ENCODE assay signal across 11 cellular contexts in the genomic region with DNA sequence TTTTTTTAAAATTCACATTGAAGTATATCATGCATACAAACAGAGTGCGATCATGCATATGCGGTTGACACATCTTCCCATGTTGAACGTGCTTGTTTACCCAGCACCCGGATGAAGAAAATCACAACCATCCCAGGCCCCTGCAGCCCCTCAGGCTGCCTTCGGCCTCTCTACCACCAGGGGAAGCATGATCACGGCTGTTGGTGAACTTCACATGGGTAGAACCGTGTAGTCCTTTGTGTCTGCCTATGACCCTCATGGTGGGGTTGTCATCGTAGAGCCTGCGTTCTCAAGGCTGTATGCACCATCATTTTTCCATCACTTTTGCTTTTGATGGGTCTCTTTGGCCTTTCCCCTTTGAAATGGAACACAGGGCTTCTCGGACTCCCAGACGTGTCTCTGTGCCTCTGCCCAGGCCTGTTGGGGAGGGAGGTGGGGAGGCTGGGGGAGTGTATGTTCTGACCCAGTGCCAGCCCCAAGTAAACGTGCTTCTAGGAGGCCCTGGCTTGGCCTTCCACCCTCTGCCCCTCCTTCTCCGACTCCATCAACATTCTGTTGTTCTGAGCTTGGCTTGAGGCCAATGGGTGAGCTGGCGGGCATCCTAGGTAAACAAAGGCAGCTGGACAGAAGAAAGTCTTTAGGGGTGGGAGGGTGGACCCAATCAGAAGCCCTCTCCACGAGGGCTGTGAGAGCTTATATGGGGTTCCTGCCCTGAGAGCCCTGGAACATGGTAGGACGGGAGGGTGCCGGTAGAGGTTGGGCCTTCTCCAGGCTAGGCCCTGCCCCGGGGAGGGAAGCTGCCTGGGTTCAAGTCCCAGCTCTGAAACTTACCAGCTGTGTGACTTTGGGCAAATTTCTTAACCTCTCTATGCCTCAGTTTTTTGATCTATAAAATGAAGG. TPM values are rescaled to one million over a fixed set of nuclear protein-coding genes. Genes with fewer than 3 reads are reported as not detected.
DNase-seq lines count a peak whose midpoint lies in the region; ATAC-seq and TF ChIP-seq lines count a peak whose summit lies in the region.
"Had no signal": no experiment of that assay in that cellular context is flagged by ENCODE, and none has a peak within 500 bp of the region (broad histone marks: within the 10 kb centered on the region; RNA-seq: fewer than 3 reads in every experiment).

No MANE protein-coding gene starts in this region.

- H3K14ac ChIP-seq in mesenchymal stem cell (ENCODE audit: low read length in 2 of 2) = peak overlapping the region in 1 of 2 experiments; percentile 61

- H2AK5ac ChIP-seq in mesenchymal stem cell (ENCODE audit: low read length, severe bottlenecking) = peak overlapping the region; percentile 34

- no peaks in the 10 kb centered on the region for H3K27me3 Mint-ChIP-seq in stimulated activated memory B cell treated with anti-CD40 and anti-IgM and Interleukin-4, amounts not matched to agents 10 μg/mL and 1 μg/mL and 100 μg/mL, for 72 hours
- H3K27me3 Mint-ChIP-seq in CD8-positive, alpha-beta memory T cell = no peaks in the 10 kb centered on the region

- no peak overlapping the region for H3K4me3 Mint-ChIP-seq in stimulated activated memory B cell treated with anti-CD40 and anti-IgM and Interleukin-4, amounts not matched to agents 10 μg/mL and 1 μg/mL and 100 μg/mL, for 72 hours
- no peak overlapping the region for H3K4me3 Mint-ChIP-seq in CD8-positive, alpha-beta memory T cell
- H3K4me3 Mint-ChIP-seq: activated naive CD8-positive, alpha-beta T cell treated with anti-CD3 and anti-CD28 coated beads, Interleukin-2, amount 10 ng/mL, durations not matched to agents 7 days and 5 days had no signal

- peak overlapping the region; percentile 89 to 91 for H3K27ac ChIP-seq in coronary artery
- H3K27ac ChIP-seq in mesenchymal stem cell (ENCODE audit: low read length, poor library complexity, severe bottlenecking) = no peak overlapping the region
- H3K27ac ChIP-seq in CD8-positive, alpha-beta memory T cell (ENCODE audit: low read depth, low read length) = no peak overlapping the region
- H3K27ac ChIP-seq: BLaER1 treated with 17β-estradiol and CSF1 and Interleukin-3, amounts not matched to agents 10 nM and 100 nM had no signal

- H4K8ac ChIP-seq in mesenchymal stem cell (ENCODE audit: low read length) = peak overlapping the region; percentile 29

- DNase-seq in COLO668 (lab: John Stamatoyannopoulos, UW; ENCODE audit: unreplicated experiment) = peak; percentile 93
- DNase-seq in NCI-H2171 (lab: John Stamatoyannopoulos, UW) = peak; percentile 20
- peak; percentile 94 for DNase-seq in coronary artery (ENCODE audit: low spot score)
- no peak for DNase-seq in mesenchymal stem cell
- no peak for DNase-seq in CD8-positive, alpha-beta memory T cell
- no peak for DNase-seq in activated CD4-positive, CD25-positive, alpha-beta regulatory T cell treated with anti-CD3 and anti-CD28 coated beads, Interleukin-2, amount 50 U/mL, for 72 hours
- DNase-seq: activated naive CD8-positive, alpha-beta T cell treated with anti-CD3 and anti-CD28 coated beads, Interleukin-2, amount 10 ng/mL, durations not matched to agents 7 days and 5 days; stimulated activated naive CD8-positive, alpha-beta T cell treated with anti-CD3 and anti-CD28 coated beads, Interleukin-15, Interleukin-2, amounts not matched to agents 100 U/mL and 50 U/mL, for 24 hours had no signal

- peak overlapping the region; percentile 98 to 99 for H2BK12ac ChIP-seq in mesenchymal stem cell (ENCODE audit: low read length in 2 of 2)

- no peak overlapping the region for H3K27ac Mint-ChIP-seq in stimulated activated memory B cell treated with anti-CD40 and anti-IgM and Interleukin-4, amounts not matched to agents 10 μg/mL and 1 μg/mL and 100 μg/mL, for 72 hours
- H3K27ac Mint-ChIP-seq in CD8-positive, alpha-beta memory T cell = peak overlapping the region in 1 of 8 donors; percentile 82
- H3K27ac Mint-ChIP-seq: activated naive CD8-positive, alpha-beta T cell treated with anti-CD3 and anti-CD28 coated beads, Interleukin-2, amount 10 ng/mL, durations not matched to agents 7 days and 5 days had no signal

- H3K4me3 ChIP-seq in coronary artery (no peak overlapping the region), mesenchymal stem cell (ENCODE audit: insufficient read depth in 1 of 2, low read depth in 1 of 2, low read length in 2 of 2) (no peak overlapping the region)
- no peak overlapping the region for H3K4me3 ChIP-seq in CD8-positive, alpha-beta memory T cell (ENCODE audit: low read length)
- H3K4me3 ChIP-seq: BLaER1 treated with 17β-estradiol and CSF1 and Interleukin-3, amounts not matched to agents 10 nM and 100 nM had no signal

- H3K18ac ChIP-seq in mesenchymal stem cell (ENCODE audit: low read depth in 1 of 2, low read length in 2 of 2) = peak overlapping the region; percentile 90 to 95

- peaks cover 27% of the 10 kb centered on the region for H3K4me1 ChIP-seq in mesenchymal stem cell (ENCODE audit: control insufficient read depth, insufficient read depth, low read depth, low read length)
- H3K4me1 ChIP-seq in CD8-positive, alpha-beta memory T cell (ENCODE audit: insufficient read depth, low read length) = no peaks in the 10 kb centered on the region

- no peaks in the 10 kb centered on the region for H3K9me3 Mint-ChIP-seq in stimulated activated memory B cell treated with anti-CD40 and anti-IgM and Interleukin-4, amounts not matched to agents 10 μg/mL and 1 μg/mL and 100 μg/mL, for 72 hours
- H3K9me3 Mint-ChIP-seq in CD8-positive, alpha-beta memory T cell = no peaks in the 10 kb centered on the region
- H3K9me3 Mint-ChIP-seq: activated naive CD8-positive, alpha-beta T cell treated with anti-CD3 and anti-CD28 coated beads, Interleukin-2, amount 10 ng/mL, durations not matched to agents 7 days and 5 days had no signal

- H3K4me2 ChIP-seq in mesenchymal stem cell (ENCODE audit: low read length, poor library complexity, severe bottlenecking) = no peak overlapping the region
- H3K4me2 ChIP-seq: BLaER1 treated with 17β-estradiol and CSF1 and Interleukin-3, amounts not matched to agents 10 nM and 100 nM had no signal

- WGBS in mesenchymal stem cell = 93% methylated on average over 14 of the region's 18 CpGs

- no peak overlapping the region for H3K9ac ChIP-seq in mesenchymal stem cell (ENCODE audit: low read length)
- H3K9ac ChIP-seq: BLaER1 treated with 17β-estradiol and CSF1 and Interleukin-3, amounts not matched to agents 10 nM and 100 nM had no signal

- TF ChIP-seq CTCF in coronary artery (IDR thresholded peaks at IDR 0.05) = no peak

- no peak overlapping the region for H2BK5ac ChIP-seq in mesenchymal stem cell (ENCODE audit: low read depth, low read length, poor library complexity, severe bottlenecking)

- H2AFZ ChIP-seq in mesenchymal stem cell (ENCODE audit: low read depth, low read length) = no peak overlapping the region

- H4K91ac ChIP-seq in mesenchymal stem cell (ENCODE audit: low read length) = peak overlapping the region; percentile 48

- H3K4me1 Mint-ChIP-seq in stimulated activated memory B cell treated with anti-CD40 and anti-IgM and Interleukin-4, amounts not matched to agents 10 μg/mL and 1 μg/mL and 100 μg/mL, for 72 hours = peaks cover 7% of the 10 kb centered on the region
- H3K4me1 Mint-ChIP-seq in CD8-positive, alpha-beta memory T cell = no peaks in the 10 kb centered on the region

- H3K9me3 ChIP-seq in mesenchymal stem cell (ENCODE audit: control insufficient read depth, low read length) = no peaks in the 10 kb centered on the region
- no peaks in the 10 kb centered on the region for H3K9me3 ChIP-seq in CD8-positive, alpha-beta memory T cell (ENCODE audit: low read length)
- H3K9me3 ChIP-seq: BLaER1 treated with 17β-estradiol and CSF1 and Interleukin-3, amounts not matched to agents 10 nM and 100 nM had no signal

- no peak for ATAC-seq in stimulated activated memory B cell treated with anti-CD40 and anti-IgM and Interleukin-4, amounts not matched to agents 10 μg/mL and 1 μg/mL and 100 μg/mL, for 72 hours
- no peak for ATAC-seq in GM19023 (IDR thresholded peaks at IDR 0.05; ENCODE audit: unreplicated experiment)
- ATAC-seq: stimulated activated naive CD8-positive, alpha-beta T cell treated with anti-CD3 and anti-CD28 coated beads, Interleukin-15, Interleukin-2, amounts not matched to agents 100 U/mL and 50 U/mL, for 24 hours had no signal

- peak overlapping the region in 1 of 2 experiments; percentile 25 for H3K23ac ChIP-seq in mesenchymal stem cell (ENCODE audit: low read length in 2 of 2)

- H3K79me1 ChIP-seq in mesenchymal stem cell (replicated peaks; ENCODE audit: low read length, poor library complexity, severe bottlenecking) = no peaks in the 10 kb centered on the region

- POLR2A ChIA-PET in CD8-positive, alpha-beta memory T cell (lab: Charles Lee) = no interaction called here

- H3K36me3 Mint-ChIP-seq in stimulated activated memory B cell treated with anti-CD40 and anti-IgM and Interleukin-4, amounts not matched to agents 10 μg/mL and 1 μg/mL and 100 μg/mL, for 72 hours = peaks cover 6% of the 10 kb centered on the region
- H3K36me3 Mint-ChIP-seq in CD8-positive, alpha-beta memory T cell = no peaks in the 10 kb centered on the region
- H3K36me3 Mint-ChIP-seq: activated naive CD8-positive, alpha-beta T cell treated with anti-CD3 and anti-CD28 coated beads, Interleukin-2, amount 10 ng/mL, durations not matched to agents 7 days and 5 days had no signal

- peaks cover 0 to 3% of the 10 kb centered on the region in 2 experiments for H3K27me3 ChIP-seq in mesenchymal stem cell (ENCODE audit: control insufficient read depth in 1 of 2, insufficient read depth in 1 of 2, low read length in 2 of 2)
- no peaks in the 10 kb centered on the region for H3K27me3 ChIP-seq in CD8-positive, alpha-beta memory T cell (ENCODE audit: insufficient read depth, low read length, poor library complexity, severe bottlenecking)
- H3K27me3 ChIP-seq: BLaER1 treated with 17β-estradiol and CSF1 and Interleukin-3, amounts not matched to agents 10 nM and 100 nM had no signal

- H3K36me3 ChIP-seq in mesenchymal stem cell (ENCODE audit: control insufficient read depth in 1 of 2, insufficient read depth in 2 of 2, low read depth in 1 of 2, low read length in 2 of 2) = no peaks in the 10 kb centered on the region
- H3K36me3 ChIP-seq in CD8-positive, alpha-beta memory T cell (ENCODE audit: insufficient read depth, low read length) = no peaks in the 10 kb centered on the region
- H3K36me3 ChIP-seq: BLaER1 treated with 17β-estradiol and CSF1 and Interleukin-3, amounts not matched to agents 10 nM and 100 nM had no signal

- CTCF ChIA-PET in CD8-positive, alpha-beta memory T cell (lab: Charles Lee) = no interaction called here

- no peak overlapping the region for H2BK15ac ChIP-seq in mesenchymal stem cell (ENCODE audit: low read depth, poor library complexity, severe bottlenecking)

- H2BK120ac ChIP-seq in mesenchymal stem cell (ENCODE audit: low read depth, low read length) = no peak overlapping the region

- H3K4ac ChIP-seq in mesenchymal stem cell (ENCODE audit: low read depth in 1 of 2, low read length in 2 of 2) = peak overlapping the region; percentile 79 to 89

RNA-seq across cellular contexts. Expression of a gene that starts 39.7 kb away (rescaled TPM):
- 537 TPM for polyA plus RNA-seq in mesenchymal stem cell (2013, experiment 1 of 2)
- polyA plus RNA-seq in mesenchymal stem cell (2013, experiment 2 of 2) = 530 TPM
- not detected for total RNA-seq in CD8-positive, alpha-beta memory T cell
- polyA plus RNA-seq in CD8-positive, alpha-beta memory T cell = not detected

Comparison
In these comparisons a context has a peak if more than half of its experiments do, and no peak if none do; other contexts are left out.
1. DNase-seq: peak in COLO668 (single experiment), NCI-H2171 (single experiment) and coronary artery (single experiment); none in mesenchymal stem cell (single experiment), CD8-positive, alpha-beta memory T cell (0 of 5) and activated CD4-positive, CD25-positive, alpha-beta regulatory T cell treated with anti-CD3 and anti-CD28 coated beads, Interleukin-2, amount 50 U/mL, for 72 hours (single experiment).
2. H3K27ac ChIP-seq: peak in coronary artery (2 of 2); none in mesenchymal stem cell (single experiment) and CD8-positive, alpha-beta memory T cell (single experiment).